Comparison of ENCODE assay signal across 17 cellular contexts in genomic region chr5:109496112-109496511, GRCh38.
"Had no signal": no experiment of that assay in that cellular context is flagged by ENCODE, and none has a peak within 500 bp of the region (broad histone marks: within the 10 kb centered on the region; RNA-seq: fewer than 3 reads in every experiment).

No MANE protein-coding gene starts in this region.

- H3K4me3 ChIP-seq: gastrocnemius medialis, smooth muscle cell, stomach, suprapubic skin, transverse colon, uterus had no signal

- H3K27me3 ChIP-seq: gastrocnemius medialis, stomach, suprapubic skin, transverse colon, uterus had no signal

- H3K79me2 ChIP-seq: parathyroid adenoma had no signal

- H3K36me3 ChIP-seq: gastrocnemius medialis, stomach, suprapubic skin, transverse colon, uterus had no signal

- H3K4me2 ChIP-seq: smooth muscle cell had no signal

- H3K4me1 ChIP-seq: gastrocnemius medialis, stomach, suprapubic skin, transverse colon, uterus had no signal

- H3K27ac ChIP-seq: epithelial cell of prostate, gastrocnemius medialis, parathyroid adenoma, stomach, suprapubic skin, transverse colon, uterus had no signal

- H3K9ac ChIP-seq: parathyroid adenoma had no signal

- DNase-seq: activated naive CD4-positive, alpha-beta T cell; activated T-cell treated with anti-CD3 and anti-CD28 coated beads, Interleukin-2, amount 50 U/mL, for 24 hours; amniotic stem cell; cortex of kidney; gastrocnemius medialis; hypothalamus; left cardiac atrium; mesenchymal stem cell; stimulated activated CD4-positive, alpha-beta T cell treated with anti-CD3 and anti-CD28 coated beads, Interleukin-15, amount 100 ng/mL, for 24 hours; stomach; T-helper 1 cell; transverse colon; uterus had no signal

- H3K9me3 ChIP-seq: gastrocnemius medialis, stomach, suprapubic skin, transverse colon, uterus had no signal
